In the genomic region with DNA sequence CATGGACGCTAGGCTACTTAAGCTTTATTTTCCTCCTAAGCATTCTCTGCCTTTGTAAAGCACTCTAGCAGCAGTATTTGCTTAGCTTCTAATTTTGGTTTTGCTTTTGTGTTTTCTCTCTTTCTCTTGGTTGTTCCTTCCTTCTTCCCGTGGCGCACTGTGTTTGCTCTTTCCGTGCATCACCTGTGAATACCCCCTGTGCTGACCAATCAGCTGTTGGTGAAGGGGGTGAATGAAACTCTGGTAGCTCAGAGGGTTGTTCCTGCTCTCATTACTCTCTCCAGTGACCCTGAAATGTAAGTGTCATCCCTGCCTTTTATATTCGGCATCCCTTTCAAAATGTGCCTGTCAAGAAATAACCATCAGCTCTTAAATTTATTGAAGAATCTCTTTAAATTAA, we compare ENCODE assay signal across 2 cellular contexts.
TF ChIP-seq lines count a peak whose summit lies in the region.

No MANE protein-coding gene starts in this region.

TF ChIP-seq in HepG2, 621 proteins besides CTCF, POLR2A, EP300 and RAD21:
- TF ChIP-seq, protein P1, sequence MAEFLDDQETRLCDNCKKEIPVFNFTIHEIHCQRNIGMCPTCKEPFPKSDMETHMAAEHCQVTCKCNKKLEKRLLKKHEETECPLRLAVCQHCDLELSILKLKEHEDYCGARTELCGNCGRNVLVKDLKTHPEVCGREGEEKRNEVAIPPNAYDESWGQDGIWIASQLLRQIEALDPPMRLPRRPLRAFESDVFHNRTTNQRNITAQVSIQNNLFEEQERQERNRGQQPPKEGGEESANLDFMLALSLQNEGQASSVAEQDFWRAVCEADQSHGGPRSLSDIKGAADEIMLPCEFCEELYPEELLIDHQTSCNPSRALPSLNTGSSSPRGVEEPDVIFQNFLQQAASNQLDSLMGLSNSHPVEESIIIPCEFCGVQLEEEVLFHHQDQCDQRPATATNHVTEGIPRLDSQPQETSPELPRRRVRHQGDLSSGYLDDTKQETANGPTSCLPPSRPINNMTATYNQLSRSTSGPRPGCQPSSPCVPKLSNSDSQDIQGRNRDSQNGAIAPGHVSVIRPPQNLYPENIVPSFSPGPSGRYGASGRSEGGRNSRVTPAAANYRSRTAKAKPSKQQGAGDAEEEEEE (CRISPR knock-in tag; IDR thresholded peaks at IDR 0.05; ENCODE audit: borderline replicate concordance), result no peak
- TF ChIP-seq TAF1 (CRISPR knock-in tag; IDR thresholded peaks at IDR 0.05) (no peak), ZNF557 (CRISPR knock-in tag; IDR thresholded peaks at IDR 0.05) (no peak), TGIF2 (CRISPR knock-in tag; IDR thresholded peaks at IDR 0.05) (no peak), ZNF879 (CRISPR knock-in tag; IDR thresholded peaks at IDR 0.05) (no peak), SUZ12 (IDR thresholded peaks at IDR 0.05; ENCODE audit: low read depth, low read length) (no peak), AKAP8 (CRISPR knock-in tag; IDR thresholded peaks at IDR 0.05) (no peak), ZC3H13 (CRISPR knock-in tag; IDR thresholded peaks at IDR 0.05) (no peak), POLR2AphosphoS2 (IDR thresholded peaks at IDR 0.05; ENCODE audit: low read depth, low read length) (no peak), ZSCAN20 (CRISPR knock-in tag; IDR thresholded peaks at IDR 0.05; ENCODE audit: borderline replicate concordance) (no peak), PPARG (CRISPR knock-in tag; conservative IDR thresholded peaks at IDR 0.05) (no peak), ELF1 (CRISPR knock-in tag; IDR thresholded peaks at IDR 0.05) (no peak)
- TF ChIP-seq, protein P2, sequence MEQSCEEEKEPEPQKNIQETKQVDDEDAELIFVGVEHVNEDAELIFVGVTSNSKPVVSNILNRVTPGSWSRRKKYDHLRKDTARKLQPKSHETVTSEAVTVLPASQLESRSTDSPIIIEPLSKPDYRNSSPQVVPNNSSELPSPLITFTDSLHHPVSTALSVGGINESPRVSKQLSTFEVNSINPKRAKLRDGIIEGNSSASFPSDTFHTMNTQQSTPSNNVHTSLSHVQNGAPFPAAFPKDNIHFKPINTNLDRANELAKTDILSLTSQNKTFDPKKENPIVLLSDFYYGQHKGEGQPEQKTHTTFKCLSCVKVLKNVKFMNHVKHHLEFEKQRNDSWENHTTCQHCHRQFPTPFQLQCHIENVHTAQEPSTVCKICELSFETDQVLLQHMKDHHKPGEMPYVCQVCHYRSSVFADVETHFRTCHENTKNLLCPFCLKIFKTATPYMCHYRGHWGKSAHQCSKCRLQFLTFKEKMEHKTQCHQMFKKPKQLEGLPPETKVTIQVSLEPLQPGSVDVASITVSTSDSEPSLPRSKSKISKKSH (CRISPR knock-in tag; IDR thresholded peaks at IDR 0.05; ENCODE audit: borderline replicate concordance), result no peak
- TF ChIP-seq, protein P3, sequence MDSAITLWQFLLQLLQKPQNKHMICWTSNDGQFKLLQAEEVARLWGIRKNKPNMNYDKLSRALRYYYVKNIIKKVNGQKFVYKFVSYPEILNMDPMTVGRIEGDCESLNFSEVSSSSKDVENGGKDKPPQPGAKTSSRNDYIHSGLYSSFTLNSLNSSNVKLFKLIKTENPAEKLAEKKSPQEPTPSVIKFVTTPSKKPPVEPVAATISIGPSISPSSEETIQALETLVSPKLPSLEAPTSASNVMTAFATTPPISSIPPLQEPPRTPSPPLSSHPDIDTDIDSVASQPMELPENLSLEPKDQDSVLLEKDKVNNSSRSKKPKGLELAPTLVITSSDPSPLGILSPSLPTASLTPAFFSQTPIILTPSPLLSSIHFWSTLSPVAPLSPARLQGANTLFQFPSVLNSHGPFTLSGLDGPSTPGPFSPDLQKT (CRISPR knock-in tag; IDR thresholded peaks at IDR 0.05; ENCODE audit: borderline replicate concordance), result no peak
- TF ChIP-seq, protein P4, sequence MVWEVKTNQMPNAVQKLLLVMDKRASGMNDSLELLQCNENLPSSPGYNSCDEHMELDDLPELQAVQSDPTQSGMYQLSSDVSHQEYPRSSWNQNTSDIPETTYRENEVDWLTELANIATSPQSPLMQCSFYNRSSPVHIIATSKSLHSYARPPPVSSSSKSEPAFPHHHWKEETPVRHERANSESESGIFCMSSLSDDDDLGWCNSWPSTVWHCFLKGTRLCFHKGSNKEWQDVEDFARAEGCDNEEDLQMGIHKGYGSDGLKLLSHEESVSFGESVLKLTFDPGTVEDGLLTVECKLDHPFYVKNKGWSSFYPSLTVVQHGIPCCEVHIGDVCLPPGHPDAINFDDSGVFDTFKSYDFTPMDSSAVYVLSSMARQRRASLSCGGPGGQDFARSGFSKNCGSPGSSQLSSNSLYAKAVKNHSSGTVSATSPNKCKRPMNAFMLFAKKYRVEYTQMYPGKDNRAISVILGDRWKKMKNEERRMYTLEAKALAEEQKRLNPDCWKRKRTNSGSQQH (CRISPR knock-in tag; IDR thresholded peaks at IDR 0.05; ENCODE audit: low read depth), result no peak
- TF ChIP-seq, protein P5, sequence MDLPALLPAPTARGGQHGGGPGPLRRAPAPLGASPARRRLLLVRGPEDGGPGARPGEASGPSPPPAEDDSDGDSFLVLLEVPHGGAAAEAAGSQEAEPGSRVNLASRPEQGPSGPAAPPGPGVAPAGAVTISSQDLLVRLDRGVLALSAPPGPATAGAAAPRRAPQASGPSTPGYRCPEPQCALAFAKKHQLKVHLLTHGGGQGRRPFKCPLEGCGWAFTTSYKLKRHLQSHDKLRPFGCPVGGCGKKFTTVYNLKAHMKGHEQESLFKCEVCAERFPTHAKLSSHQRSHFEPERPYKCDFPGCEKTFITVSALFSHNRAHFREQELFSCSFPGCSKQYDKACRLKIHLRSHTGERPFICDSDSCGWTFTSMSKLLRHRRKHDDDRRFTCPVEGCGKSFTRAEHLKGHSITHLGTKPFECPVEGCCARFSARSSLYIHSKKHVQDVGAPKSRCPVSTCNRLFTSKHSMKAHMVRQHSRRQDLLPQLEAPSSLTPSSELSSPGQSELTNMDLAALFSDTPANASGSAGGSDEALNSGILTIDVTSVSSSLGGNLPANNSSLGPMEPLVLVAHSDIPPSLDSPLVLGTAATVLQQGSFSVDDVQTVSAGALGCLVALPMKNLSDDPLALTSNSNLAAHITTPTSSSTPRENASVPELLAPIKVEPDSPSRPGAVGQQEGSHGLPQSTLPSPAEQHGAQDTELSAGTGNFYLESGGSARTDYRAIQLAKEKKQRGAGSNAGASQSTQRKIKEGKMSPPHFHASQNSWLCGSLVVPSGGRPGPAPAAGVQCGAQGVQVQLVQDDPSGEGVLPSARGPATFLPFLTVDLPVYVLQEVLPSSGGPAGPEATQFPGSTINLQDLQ (CRISPR knock-in tag; IDR thresholded peaks at IDR 0.05), result no peak
- TF ChIP-seq, protein P6, sequence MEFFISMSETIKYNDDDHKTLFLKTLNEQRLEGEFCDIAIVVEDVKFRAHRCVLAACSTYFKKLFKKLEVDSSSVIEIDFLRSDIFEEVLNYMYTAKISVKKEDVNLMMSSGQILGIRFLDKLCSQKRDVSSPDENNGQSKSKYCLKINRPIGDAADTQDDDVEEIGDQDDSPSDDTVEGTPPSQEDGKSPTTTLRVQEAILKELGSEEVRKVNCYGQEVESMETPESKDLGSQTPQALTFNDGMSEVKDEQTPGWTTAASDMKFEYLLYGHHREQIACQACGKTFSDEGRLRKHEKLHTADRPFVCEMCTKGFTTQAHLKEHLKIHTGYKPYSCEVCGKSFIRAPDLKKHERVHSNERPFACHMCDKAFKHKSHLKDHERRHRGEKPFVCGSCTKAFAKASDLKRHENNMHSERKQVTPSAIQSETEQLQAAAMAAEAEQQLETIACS (CRISPR knock-in tag; IDR thresholded peaks at IDR 0.05), result no peak

TF ChIP-seq in WTC11, 78 proteins besides CTCF, POLR2A, EP300 and RAD21 (continued from another document):
- TF ChIP-seq, protein P7, sequence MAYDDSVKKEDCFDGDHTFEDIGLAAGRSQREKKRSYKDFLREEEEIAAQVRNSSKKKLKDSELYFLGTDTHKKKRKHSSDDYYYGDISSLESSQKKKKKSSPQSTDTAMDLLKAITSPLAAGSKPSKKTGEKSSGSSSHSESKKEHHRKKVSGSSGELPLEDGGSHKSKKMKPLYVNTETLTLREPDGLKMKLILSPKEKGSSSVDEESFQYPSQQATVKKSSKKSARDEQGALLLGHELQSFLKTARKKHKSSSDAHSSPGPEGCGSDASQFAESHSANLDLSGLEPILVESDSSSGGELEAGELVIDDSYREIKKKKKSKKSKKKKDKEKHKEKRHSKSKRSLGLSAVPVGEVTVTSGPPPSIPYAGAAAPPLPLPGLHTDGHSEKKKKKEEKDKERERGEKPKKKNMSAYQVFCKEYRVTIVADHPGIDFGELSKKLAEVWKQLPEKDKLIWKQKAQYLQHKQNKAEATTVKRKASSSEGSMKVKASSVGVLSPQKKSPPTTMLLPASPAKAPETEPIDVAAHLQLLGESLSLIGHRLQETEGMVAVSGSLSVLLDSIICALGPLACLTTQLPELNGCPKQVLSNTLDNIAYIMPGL (CRISPR knock-in tag; IDR thresholded peaks at IDR 0.05), result no peak
- TF ChIP-seq PRRX2 (CRISPR knock-in tag; IDR thresholded peaks at IDR 0.05) (no peak), RORB (CRISPR knock-in tag; IDR thresholded peaks at IDR 0.05) (no peak), IRF2 (CRISPR knock-in tag; IDR thresholded peaks at IDR 0.05; ENCODE audit: borderline replicate concordance, low read depth) (no peak)
